Comparison of ENCODE assay signal across 2 cellular contexts in the genomic region with DNA sequence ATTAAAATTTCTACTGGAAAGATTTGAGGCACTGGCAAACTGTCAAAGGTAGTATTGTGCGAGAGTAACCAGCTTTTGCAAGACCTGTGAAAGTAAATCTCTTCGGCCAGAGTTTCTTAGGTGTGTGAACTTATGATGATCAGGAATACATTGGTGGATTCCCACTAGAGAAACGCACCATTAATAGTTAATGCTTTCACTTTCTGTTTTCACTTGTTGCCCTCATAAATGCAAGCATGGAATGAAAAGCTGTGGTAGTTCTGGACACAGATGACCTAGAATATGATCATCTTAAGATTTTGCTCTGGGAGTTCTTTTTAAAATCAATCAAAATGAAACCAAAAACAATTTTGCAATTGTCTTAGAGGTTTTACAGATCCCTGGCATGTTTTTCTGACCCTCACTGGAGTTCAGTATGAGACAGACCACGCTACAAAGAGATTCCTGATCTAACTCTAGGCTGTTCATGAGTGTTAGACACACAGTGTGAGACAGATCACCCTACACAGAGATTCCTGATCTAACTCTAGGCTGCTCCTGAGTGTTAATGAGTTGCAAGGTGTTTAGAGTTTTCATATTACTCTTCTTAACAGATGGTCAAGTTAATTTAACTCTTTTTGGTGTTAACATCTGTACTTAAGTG.
A peak's percentile ranks its signal among the peaks of the same experiment; 100 is the strongest.
TF ChIP-seq lines count a peak whose summit lies in the region.

No MANE protein-coding gene starts in this region.

TF ChIP-seq in liver, 16 proteins besides CTCF, POLR2A, EP300 and RAD21 (continued from another document):
- TF ChIP-seq HNF4A (conservative IDR thresholded peaks at IDR 0.05), result peak in 1 of 2 donors; percentile 16
- TF ChIP-seq, protein P1, sequence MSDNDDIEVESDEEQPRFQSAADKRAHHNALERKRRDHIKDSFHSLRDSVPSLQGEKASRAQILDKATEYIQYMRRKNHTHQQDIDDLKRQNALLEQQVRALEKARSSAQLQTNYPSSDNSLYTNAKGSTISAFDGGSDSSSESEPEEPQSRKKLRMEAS (IDR thresholded peaks at IDR 0.05), result peak; percentile 15
- peak; percentile 17 for TF ChIP-seq SP1 (IDR thresholded peaks at IDR 0.05)
- TF ChIP-seq FOXA1 (IDR thresholded peaks at IDR 0.05), result no peak
- TF ChIP-seq, protein P2, sequence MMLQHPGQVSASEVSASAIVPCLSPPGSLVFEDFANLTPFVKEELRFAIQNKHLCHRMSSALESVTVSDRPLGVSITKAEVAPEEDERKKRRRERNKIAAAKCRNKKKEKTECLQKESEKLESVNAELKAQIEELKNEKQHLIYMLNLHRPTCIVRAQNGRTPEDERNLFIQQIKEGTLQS (IDR thresholded peaks at IDR 0.05), result no peak
- TF ChIP-seq YY1 (IDR thresholded peaks at IDR 0.05), result peak; percentile 57
- TF ChIP-seq JUND (IDR thresholded peaks at IDR 0.05), result no peak
- peak; percentile 24 for TF ChIP-seq RXRA (IDR thresholded peaks at IDR 0.05)
- TF ChIP-seq, protein P3, sequence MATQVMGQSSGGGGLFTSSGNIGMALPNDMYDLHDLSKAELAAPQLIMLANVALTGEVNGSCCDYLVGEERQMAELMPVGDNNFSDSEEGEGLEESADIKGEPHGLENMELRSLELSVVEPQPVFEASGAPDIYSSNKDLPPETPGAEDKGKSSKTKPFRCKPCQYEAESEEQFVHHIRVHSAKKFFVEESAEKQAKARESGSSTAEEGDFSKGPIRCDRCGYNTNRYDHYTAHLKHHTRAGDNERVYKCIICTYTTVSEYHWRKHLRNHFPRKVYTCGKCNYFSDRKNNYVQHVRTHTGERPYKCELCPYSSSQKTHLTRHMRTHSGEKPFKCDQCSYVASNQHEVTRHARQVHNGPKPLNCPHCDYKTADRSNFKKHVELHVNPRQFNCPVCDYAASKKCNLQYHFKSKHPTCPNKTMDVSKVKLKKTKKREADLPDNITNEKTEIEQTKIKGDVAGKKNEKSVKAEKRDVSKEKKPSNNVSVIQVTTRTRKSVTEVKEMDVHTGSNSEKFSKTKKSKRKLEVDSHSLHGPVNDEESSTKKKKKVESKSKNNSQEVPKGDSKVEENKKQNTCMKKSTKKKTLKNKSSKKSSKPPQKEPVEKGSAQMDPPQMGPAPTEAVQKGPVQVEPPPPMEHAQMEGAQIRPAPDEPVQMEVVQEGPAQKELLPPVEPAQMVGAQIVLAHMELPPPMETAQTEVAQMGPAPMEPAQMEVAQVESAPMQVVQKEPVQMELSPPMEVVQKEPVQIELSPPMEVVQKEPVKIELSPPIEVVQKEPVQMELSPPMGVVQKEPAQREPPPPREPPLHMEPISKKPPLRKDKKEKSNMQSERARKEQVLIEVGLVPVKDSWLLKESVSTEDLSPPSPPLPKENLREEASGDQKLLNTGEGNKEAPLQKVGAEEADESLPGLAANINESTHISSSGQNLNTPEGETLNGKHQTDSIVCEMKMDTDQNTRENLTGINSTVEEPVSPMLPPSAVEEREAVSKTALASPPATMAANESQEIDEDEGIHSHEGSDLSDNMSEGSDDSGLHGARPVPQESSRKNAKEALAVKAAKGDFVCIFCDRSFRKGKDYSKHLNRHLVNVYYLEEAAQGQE (IDR thresholded peaks at IDR 0.05), result peak; percentile 18

TF ChIP-seq in HepG2, 621 proteins besides CTCF, POLR2A, EP300 and RAD21 (continued from another document):
- TF ChIP-seq, protein P4, sequence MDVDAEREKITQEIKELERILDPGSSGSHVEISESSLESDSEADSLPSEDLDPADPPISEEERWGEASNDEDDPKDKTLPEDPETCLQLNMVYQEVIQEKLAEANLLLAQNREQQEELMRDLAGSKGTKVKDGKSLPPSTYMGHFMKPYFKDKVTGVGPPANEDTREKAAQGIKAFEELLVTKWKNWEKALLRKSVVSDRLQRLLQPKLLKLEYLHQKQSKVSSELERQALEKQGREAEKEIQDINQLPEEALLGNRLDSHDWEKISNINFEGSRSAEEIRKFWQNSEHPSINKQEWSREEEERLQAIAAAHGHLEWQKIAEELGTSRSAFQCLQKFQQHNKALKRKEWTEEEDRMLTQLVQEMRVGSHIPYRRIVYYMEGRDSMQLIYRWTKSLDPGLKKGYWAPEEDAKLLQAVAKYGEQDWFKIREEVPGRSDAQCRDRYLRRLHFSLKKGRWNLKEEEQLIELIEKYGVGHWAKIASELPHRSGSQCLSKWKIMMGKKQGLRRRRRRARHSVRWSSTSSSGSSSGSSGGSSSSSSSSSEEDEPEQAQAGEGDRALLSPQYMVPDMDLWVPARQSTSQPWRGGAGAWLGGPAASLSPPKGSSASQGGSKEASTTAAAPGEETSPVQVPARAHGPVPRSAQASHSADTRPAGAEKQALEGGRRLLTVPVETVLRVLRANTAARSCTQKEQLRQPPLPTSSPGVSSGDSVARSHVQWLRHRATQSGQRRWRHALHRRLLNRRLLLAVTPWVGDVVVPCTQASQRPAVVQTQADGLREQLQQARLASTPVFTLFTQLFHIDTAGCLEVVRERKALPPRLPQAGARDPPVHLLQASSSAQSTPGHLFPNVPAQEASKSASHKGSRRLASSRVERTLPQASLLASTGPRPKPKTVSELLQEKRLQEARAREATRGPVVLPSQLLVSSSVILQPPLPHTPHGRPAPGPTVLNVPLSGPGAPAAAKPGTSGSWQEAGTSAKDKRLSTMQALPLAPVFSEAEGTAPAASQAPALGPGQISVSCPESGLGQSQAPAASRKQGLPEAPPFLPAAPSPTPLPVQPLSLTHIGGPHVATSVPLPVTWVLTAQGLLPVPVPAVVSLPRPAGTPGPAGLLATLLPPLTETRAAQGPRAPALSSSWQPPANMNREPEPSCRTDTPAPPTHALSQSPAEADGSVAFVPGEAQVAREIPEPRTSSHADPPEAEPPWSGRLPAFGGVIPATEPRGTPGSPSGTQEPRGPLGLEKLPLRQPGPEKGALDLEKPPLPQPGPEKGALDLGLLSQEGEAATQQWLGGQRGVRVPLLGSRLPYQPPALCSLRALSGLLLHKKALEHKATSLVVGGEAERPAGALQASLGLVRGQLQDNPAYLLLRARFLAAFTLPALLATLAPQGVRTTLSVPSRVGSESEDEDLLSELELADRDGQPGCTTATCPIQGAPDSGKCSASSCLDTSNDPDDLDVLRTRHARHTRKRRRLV (CRISPR knock-in tag; IDR thresholded peaks at IDR 0.05), result no peak
- no peak for TF ChIP-seq MAFG (CRISPR knock-in tag; IDR thresholded peaks at IDR 0.05)
- no peak for TF ChIP-seq EZH2 (conservative IDR thresholded peaks at IDR 0.05; ENCODE audit: low read depth, low read length)
- TF ChIP-seq JDP2 (CRISPR knock-in tag; IDR thresholded peaks at IDR 0.05; ENCODE audit: borderline replicate concordance), result no peak
